15 cellular contexts compared by ENCODE assay signal in the genomic region with DNA sequence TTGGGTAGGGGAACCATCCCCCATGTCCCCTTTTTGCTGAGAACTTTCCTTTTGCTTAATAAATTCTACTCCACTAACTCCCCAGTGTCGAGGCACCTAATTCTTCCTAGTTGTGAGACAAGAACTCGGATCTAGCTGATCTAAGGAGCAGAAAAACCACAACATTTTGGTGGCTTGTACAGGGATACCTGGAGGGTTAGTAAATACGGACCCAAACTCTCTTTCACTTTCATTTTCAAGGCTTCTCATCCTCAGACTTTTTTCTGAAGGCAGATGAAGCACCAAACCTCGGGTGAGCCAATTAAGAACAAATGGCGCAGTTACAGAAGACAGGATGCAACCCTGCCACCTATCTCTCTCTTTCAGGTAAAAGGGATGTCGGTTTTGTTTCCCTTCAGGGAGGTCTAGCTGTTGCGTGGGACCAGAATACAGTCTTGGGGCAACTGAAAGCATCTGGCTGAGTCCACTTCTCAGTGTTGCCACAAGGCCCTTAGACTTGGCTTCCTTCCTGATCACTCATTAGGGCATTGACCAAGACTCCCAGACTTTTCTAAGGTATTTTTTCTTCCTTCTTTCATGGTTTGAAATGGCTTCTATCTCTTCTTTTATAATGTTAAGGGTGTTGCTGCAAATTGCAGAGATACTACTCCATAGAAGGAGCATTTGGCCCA. TPM values are rescaled to one million over a fixed set of nuclear protein-coding genes. Genes with fewer than 3 reads are reported as not detected.
DNase-seq lines count a peak whose midpoint lies in the region; ATAC-seq and TF ChIP-seq lines count a peak whose summit lies in the region.
"Had no signal": no experiment of that assay in that cellular context is flagged by ENCODE, and none has a peak within 500 bp of the region (broad histone marks: within the 10 kb centered on the region; RNA-seq: fewer than 3 reads in every experiment).

No MANE protein-coding gene starts in this region.

- POLR2A ChIA-PET in activated naive CD8-positive, alpha-beta T cell treated with anti-CD3 and anti-CD28 coated beads, Interleukin-2, amount 10 ng/mL, durations not matched to agents 7 days and 5 days (lab: Charles Lee) = no interaction called here

- no peaks in the 10 kb centered on the region for H3K4me1 ChIP-seq in uterus
- H3K4me1 ChIP-seq: BLaER1 treated with 17β-estradiol and CSF1 and Interleukin-3, amounts not matched to agents 10 nM and 100 nM; psoas muscle had no signal

- H3K27me3 Mint-ChIP-seq in stimulated activated naive CD8-positive, alpha-beta T cell treated with anti-CD3 and anti-CD28 coated beads, Interleukin-15, Interleukin-2, amounts not matched to agents 100 ng/mL and 50 ng/mL, for 24 hours = no peaks in the 10 kb centered on the region
- no peaks in the 10 kb centered on the region for H3K27me3 Mint-ChIP-seq in IgD-negative memory B cell
- peaks cover 2% of the 10 kb centered on the region for H3K27me3 Mint-ChIP-seq in activated naive CD8-positive, alpha-beta T cell treated with anti-CD3 and anti-CD28 coated beads, Interleukin-2, amount 10 ng/mL, durations not matched to agents 7 days and 5 days

- ATAC-seq in stimulated activated naive CD8-positive, alpha-beta T cell treated with anti-CD3 and anti-CD28 coated beads, Interleukin-15, Interleukin-2, amounts not matched to agents 100 U/mL and 50 U/mL, for 24 hours = no peak
- no peak for ATAC-seq in activated naive CD8-positive, alpha-beta T cell treated with anti-CD3 and anti-CD28 coated beads, Interleukin-2, amount 10 ng/mL, durations not matched to agents 7 days and 5 days (ENCODE audit: low read depth)
- ATAC-seq: left colon, psoas muscle had no signal

- TF ChIP-seq POLR2A in uterus (IDR thresholded peaks at IDR 0.05) = no peak

- H3K4me1 Mint-ChIP-seq in stimulated activated naive CD8-positive, alpha-beta T cell treated with anti-CD3 and anti-CD28 coated beads, Interleukin-15, Interleukin-2, amounts not matched to agents 100 ng/mL and 50 ng/mL, for 24 hours (ENCODE audit: low read depth) = peaks cover 9% of the 10 kb centered on the region
- peaks cover 0 to 12% (median 3%) of the 10 kb centered on the region in 3 donors for H3K4me1 Mint-ChIP-seq in IgD-negative memory B cell
- no peaks in the 10 kb centered on the region for H3K4me1 Mint-ChIP-seq in activated naive CD8-positive, alpha-beta T cell treated with anti-CD3 and anti-CD28 coated beads, Interleukin-2, amount 10 ng/mL, durations not matched to agents 7 days and 5 days

- H3K9me3 ChIP-seq in uterus = no peaks in the 10 kb centered on the region
- H3K9me3 ChIP-seq: psoas muscle had no signal

- H3K36me3 ChIP-seq in uterus = no peaks in the 10 kb centered on the region
- H3K36me3 ChIP-seq: BLaER1 treated with 17β-estradiol and CSF1 and Interleukin-3, amounts not matched to agents 10 nM and 100 nM had no signal

- no peak overlapping the region for H3K4me3 ChIP-seq in uterus
- H3K4me3 ChIP-seq: BLaER1 treated with 17β-estradiol and CSF1 and Interleukin-3, amounts not matched to agents 10 nM and 100 nM; psoas muscle had no signal

- TF ChIP-seq CTCF in uterus (IDR thresholded peaks at IDR 0.05) = no peak

- no peaks in the 10 kb centered on the region for H3K36me3 Mint-ChIP-seq in stimulated activated naive CD8-positive, alpha-beta T cell treated with anti-CD3 and anti-CD28 coated beads, Interleukin-15, Interleukin-2, amounts not matched to agents 100 ng/mL and 50 ng/mL, for 24 hours (ENCODE audit: low read depth)
- H3K36me3 Mint-ChIP-seq in IgD-negative memory B cell = no peaks in the 10 kb centered on the region
- H3K36me3 Mint-ChIP-seq in activated naive CD8-positive, alpha-beta T cell treated with anti-CD3 and anti-CD28 coated beads, Interleukin-2, amount 10 ng/mL, durations not matched to agents 7 days and 5 days = no peaks in the 10 kb centered on the region

- intact Hi-C loops in uterus (cut with DNase I; ENCODE audit: low total_unique reads) = no loop called here

- H3K27ac Mint-ChIP-seq in stimulated activated naive CD8-positive, alpha-beta T cell treated with anti-CD3 and anti-CD28 coated beads, Interleukin-15, Interleukin-2, amounts not matched to agents 100 ng/mL and 50 ng/mL, for 24 hours = no peak overlapping the region
- no peak overlapping the region for H3K27ac Mint-ChIP-seq in IgD-negative memory B cell
- H3K27ac Mint-ChIP-seq in activated naive CD8-positive, alpha-beta T cell treated with anti-CD3 and anti-CD28 coated beads, Interleukin-2, amount 10 ng/mL, durations not matched to agents 7 days and 5 days = peak overlapping the region; percentile 56

- no peak overlapping the region for H3K27ac ChIP-seq in uterus
- H3K27ac ChIP-seq: BLaER1 treated with 17β-estradiol and CSF1 and Interleukin-3, amounts not matched to agents 10 nM and 100 nM; psoas muscle had no signal

- peak overlapping the region; percentile 7 for H3K4me3 Mint-ChIP-seq in stimulated activated naive CD8-positive, alpha-beta T cell treated with anti-CD3 and anti-CD28 coated beads, Interleukin-15, Interleukin-2, amounts not matched to agents 100 ng/mL and 50 ng/mL, for 24 hours
- peak overlapping the region in 3 of 4 donors; percentile 57 to 75 (median 60) for H3K4me3 Mint-ChIP-seq in IgD-negative memory B cell
- peak overlapping the region; percentile 58 for H3K4me3 Mint-ChIP-seq in activated naive CD8-positive, alpha-beta T cell treated with anti-CD3 and anti-CD28 coated beads, Interleukin-2, amount 10 ng/mL, durations not matched to agents 7 days and 5 days

- peaks cover 6% of the 10 kb centered on the region for H3K9me3 Mint-ChIP-seq in stimulated activated naive CD8-positive, alpha-beta T cell treated with anti-CD3 and anti-CD28 coated beads, Interleukin-15, Interleukin-2, amounts not matched to agents 100 ng/mL and 50 ng/mL, for 24 hours
- H3K9me3 Mint-ChIP-seq in IgD-negative memory B cell = peaks cover 0 to 3% (median 0%) of the 10 kb centered on the region in 3 donors
- peaks cover 4% of the 10 kb centered on the region for H3K9me3 Mint-ChIP-seq in activated naive CD8-positive, alpha-beta T cell treated with anti-CD3 and anti-CD28 coated beads, Interleukin-2, amount 10 ng/mL, durations not matched to agents 7 days and 5 days

- no peak for DNase-seq in stimulated activated naive CD8-positive, alpha-beta T cell treated with anti-CD3 and anti-CD28 coated beads, Interleukin-15, Interleukin-2, amounts not matched to agents 100 U/mL and 50 U/mL, for 24 hours
- DNase-seq in activated naive CD8-positive, alpha-beta T cell treated with anti-CD3 and anti-CD28 coated beads, Interleukin-2, amount 10 ng/mL, durations not matched to agents 7 days and 5 days = no peak
- no peak for DNase-seq in NCI-H2107 treated with DMSO at 0.1 percent for 48 hours (lab: John Stamatoyannopoulos, UW; ENCODE audit: unreplicated experiment)
- DNase-seq in uterus = no peak
- DNase-seq in NCI-H1092 (lab: John Stamatoyannopoulos, UW) = no peak
- DNase-seq: activated CD4-positive, alpha-beta T cell treated with anti-CD3 and anti-CD28 coated beads for 1 hour; KBM-7; left colon; NCI-H146; NCI-H510A; psoas muscle had no signal

- no peaks in the 10 kb centered on the region for H3K27me3 ChIP-seq in uterus
- H3K27me3 ChIP-seq: BLaER1 treated with 17β-estradiol and CSF1 and Interleukin-3, amounts not matched to agents 10 nM and 100 nM had no signal

RNA-seq across cellular contexts. Expression of gene HTR1B, which starts 11.1 kb away (rescaled TPM):
- polyA plus RNA-seq in IgD-negative memory B cell = not detected
- not detected for total RNA-seq in activated naive CD8-positive, alpha-beta T cell treated with anti-CD3 and anti-CD28 coated beads, Interleukin-2, amount 10 ng/mL, durations not matched to agents 7 days and 5 days
- 1 to 10 TPM in 1 of 4 donors, under 1 TPM in 1, not detected in 2; 0.55 to 1.1 TPM for total RNA-seq in uterus
- total RNA-seq: Daoy, psoas muscle had no signal

Comparison
In these comparisons a context has a peak if more than half of its experiments do, and no peak if none do; other contexts are left out.
1. H3K4me3 Mint-ChIP-seq: peak in every context shown above with its lines; median percentile 60 in IgD-negative memory B cell; 58 in activated naive CD8-positive, alpha-beta T cell treated with anti-CD3 and anti-CD28 coated beads, Interleukin-2, amount 10 ng/mL, durations not matched to agents 7 days and 5 days; 7 in stimulated activated naive CD8-positive, alpha-beta T cell treated with anti-CD3 and anti-CD28 coated beads, Interleukin-15, Interleukin-2, amounts not matched to agents 100 ng/mL and 50 ng/mL, for 24 hours.